In genomic region chr6:157861184-157861583, GRCh38 we compare ENCODE assay signal across 14 cellular contexts. TPM values are rescaled to one million over a fixed set of nuclear protein-coding genes. Genes with fewer than 3 reads are reported as not detected.
A peak's percentile ranks its signal among the peaks of the same experiment; 100 is the strongest.
DNase-seq lines count a peak whose midpoint lies in the region; ATAC-seq, FAIRE-seq and TF ChIP-seq lines count a peak whose summit lies in the region.
"Had no signal": no experiment of that assay in that cellular context is flagged by ENCODE, and none has a peak within 500 bp of the region (broad histone marks: within the 10 kb centered on the region; RNA-seq: fewer than 3 reads in every experiment).

No MANE protein-coding gene starts in this region.

- H4K20me1 ChIP-seq in HepG2 (ENCODE audit: insufficient read depth, low read length): peaks cover 39% of the 10 kb centered on the region

- H3K9me3 ChIP-seq in liver (ENCODE audit: control insufficient read depth in 4 of 4, low read length in 3 of 4): no peaks in the 10 kb centered on the region
- no peaks in the 10 kb centered on the region for H3K9me3 ChIP-seq in HepG2 (ENCODE audit: low read length)
- H3K9me3 ChIP-seq in psoas muscle: no peaks in the 10 kb centered on the region

- no peak overlapping the region for H3K9ac ChIP-seq in liver (ENCODE audit: low read depth in 1 of 2, low read length in 2 of 2)
- no peak overlapping the region for H3K9ac ChIP-seq in HepG2 (ENCODE audit: insufficient read depth, low read depth, low read length)
- H3K9ac ChIP-seq in mesendoderm (ENCODE audit: low read length): no peak overlapping the region

- intact Hi-C loops in HepG2 (cut with micrococcal nuclease; ENCODE audit: unreplicated experiment): no loop called here
- intact Hi-C loops in activated CD4-positive, alpha-beta T cell treated with anti-CD3 and anti-CD28 coated beads, Interleukin-2, amount 10 ng/mL, durations not matched to agents 24 days and 14 days (cut with micrococcal nuclease): loop anchor here (2.0 kb wide), 2 partner anchors 16 to 36 kb away; no protein-coding TSS in a partner anchor
- intact Hi-C loops in psoas muscle (cut with DNase I): no loop called here

- no peak overlapping the region for H2BK15ac ChIP-seq in mesendoderm (replicated peaks; ENCODE audit: low read depth)

- H3K27me3 Mint-ChIP-seq in WTC11 (ENCODE audit: low read depth): no peaks in the 10 kb centered on the region
- H3K27me3 Mint-ChIP-seq in activated CD4-positive, alpha-beta T cell treated with anti-CD3 and anti-CD28 coated beads, Interleukin-2, amount 10 ng/mL, durations not matched to agents 24 days and 14 days: peaks cover 35% of the 10 kb centered on the region
- H3K27me3 Mint-ChIP-seq in activated naive CD8-positive, alpha-beta T cell treated with anti-CD3 and anti-CD28 coated beads, Interleukin-2, amount 50 U/mL, for 24 hours: no peaks in the 10 kb centered on the region

- ATAC-seq in HepG2 (no peak), WTC11 (no peak), psoas muscle (no peak)
- no peak for ATAC-seq in activated naive CD8-positive, alpha-beta T cell treated with anti-CD3 and anti-CD28 coated beads, Interleukin-2, amount 50 U/mL, for 24 hours

- no TSS peak for BruUV-seq in HepG2 (replicated peaks; lab: Mats Ljungman, UMichigan)

- TF ChIP-seq EP300 in HepG2 (IDR thresholded peaks at IDR 0.05; ENCODE audit: low read depth in 2 of 2, low read length in 2 of 2) (no peak), HepG2 (CRISPR knock-in tag; IDR thresholded peaks at IDR 0.05; ENCODE audit: borderline replicate concordance) (no peak)

- H2BK120ac ChIP-seq in mesendoderm (ENCODE audit: low read depth, low read length): no peak overlapping the region

- no peak overlapping the region for H3K18ac ChIP-seq in mesendoderm (ENCODE audit: low read length)

- H3K4me2 ChIP-seq in HepG2 (ENCODE audit: low read depth, low read length) (no peak overlapping the region), mesendoderm (ENCODE audit: low read length) (no peak overlapping the region)

- no peak overlapping the region for H3K23ac ChIP-seq in mesendoderm (ENCODE audit: low read length)

- H3K4me1 Mint-ChIP-seq in WTC11: peaks cover 48% of the 10 kb centered on the region
- peaks cover 39% of the 10 kb centered on the region for H3K4me1 Mint-ChIP-seq in activated CD4-positive, alpha-beta T cell treated with anti-CD3 and anti-CD28 coated beads, Interleukin-2, amount 10 ng/mL, durations not matched to agents 24 days and 14 days
- peaks cover 74% of the 10 kb centered on the region for H3K4me1 Mint-ChIP-seq in activated naive CD8-positive, alpha-beta T cell treated with anti-CD3 and anti-CD28 coated beads, Interleukin-2, amount 50 U/mL, for 24 hours

- no peak for FAIRE-seq in HepG2 (lab: Jason Lieb, UNC)

- POLR2A ChIA-PET in HepG2 (lab: Yijun Ruan, JAX) (no interaction called here), WTC11 (lab: Charles Lee) (no interaction called here)

- H3K4me3 ChIP-seq in liver (ENCODE audit: low read depth in 1 of 3, low read length in 3 of 3) (no peak overlapping the region), HepG2 (replicated peaks in 1 of 3; ENCODE audit: insufficient read depth in 1 of 3, low read depth in 2 of 3, low read length in 3 of 3) (no peak overlapping the region), mesendoderm (ENCODE audit: low read length) (no peak overlapping the region), psoas muscle (no peak overlapping the region)

- no peak for TF ChIP-seq RAD21 in liver (IDR thresholded peaks at IDR 0.05)
- TF ChIP-seq RAD21 in HepG2 (CRISPR knock-in tag; IDR thresholded peaks at IDR 0.05): no peak

- TF ChIP-seq CTCF in liver (IDR thresholded peaks at IDR 0.05; ENCODE audit: low read depth, low read length, missing input control) (no peak), HepG2 (CRISPR knock-in tag; IDR thresholded peaks at IDR 0.05) (no peak), WTC11 (IDR thresholded peaks at IDR 0.05) (no peak), psoas muscle (IDR thresholded peaks at IDR 0.05) (no peak)

- WGBS in liver: 79% methylated on average over 4 of the region's 4 CpGs
- 98% methylated on average over 4 of the region's 4 CpGs for WGBS in HepG2 (ENCODE audit: low lambda C conversion rate)
- WGBS in mesendoderm (ENCODE audit: extremely low coverage, insufficient coverage, low lambda C conversion rate): no CpG with 5 or more reads among the region's 4 CpGs
- WGBS in psoas muscle, 3 donors: 75 to 76% (median 76%) methylated on average over 4 of the region's 4 CpGs

- no peak overlapping the region for H2BK5ac ChIP-seq in mesendoderm (ENCODE audit: low read length)

- H3K36me3 ChIP-seq in liver (ENCODE audit: control insufficient read depth in 4 of 4, insufficient read depth in 3 of 4, low read depth in 1 of 4, low read length in 3 of 4) (no peaks in the 10 kb centered on the region), HepG2 (replicated peaks in 1 of 2; ENCODE audit: control insufficient read depth in 1 of 2, insufficient read depth in 2 of 2, low read length in 2 of 2) (no peaks in the 10 kb centered on the region), mesendoderm (ENCODE audit: control insufficient read depth, insufficient read depth, low read length) (no peaks in the 10 kb centered on the region), psoas muscle (ENCODE audit: insufficient read depth in 1 of 2, low read depth in 1 of 2) (no peaks in the 10 kb centered on the region)

- no peak overlapping the region for H4K8ac ChIP-seq in mesendoderm (ENCODE audit: low read depth, low read length)

- DNase-seq in HepG2 (ENCODE audit: low spot score) (no peak), WTC11 (ENCODE audit: low spot score) (no peak), mesendoderm (peak; percentile 27), NCI-H1436 (lab: John Stamatoyannopoulos, UW) (no peak), psoas muscle (no peak)
- DNase-seq in activated CD4-positive, alpha-beta T cell treated with anti-CD3 and anti-CD28 coated beads, Interleukin-2, amount 10 ng/mL, durations not matched to agents 24 days and 14 days: no peak
- DNase-seq in activated naive CD8-positive, alpha-beta T cell treated with anti-CD3 and anti-CD28 coated beads, Interleukin-2, amount 50 U/mL, for 24 hours: no peak
- DNase-seq: 8988T, NCI-H1105, NCI-H1694, NCI-H2081 treated with DMSO at 0.1 percent for 48 hours, NCI-H774 had no signal

- H3K27ac ChIP-seq in liver (ENCODE audit: low read depth in 1 of 2, low read length in 2 of 2) (no peak overlapping the region), HepG2 (ENCODE audit: extremely low read length, insufficient read depth, low read length) (no peak overlapping the region), mesendoderm (ENCODE audit: low read depth, low read length) (no peak overlapping the region), psoas muscle (no peak overlapping the region)
- H3K27ac ChIP-seq: RWPE1 had no signal

- no peak overlapping the region for H3K56ac ChIP-seq in mesendoderm (ENCODE audit: low read length)

- CTCF ChIA-PET in HepG2 (lab: Yijun Ruan, JAX; ENCODE audit: low intra/inter-chr PET ratio, low total read pairs): no interaction called here
- CTCF ChIA-PET in WTC11 (lab: Charles Lee): interaction anchor here (3.9 kb wide), 1 partner anchor 12 kb away, joined by 18 read pairs; no protein-coding TSS in a partner anchor

- TF ChIP-seq POLR2A in HepG2 (IDR thresholded peaks at IDR 0.05; ENCODE audit: insufficient read depth in 1 of 2, low read depth in 2 of 2, low read length in 2 of 2): no peak

- in situ Hi-C loops in HepG2 (cut with HindIII; ENCODE audit: extremely low pct_ligation_motif_present, low pct_unique_long_range_greater_than_20kb): no loop called here

- H3K79me2 ChIP-seq in HepG2 (ENCODE audit: insufficient read depth, low read length) (peaks cover 85% of the 10 kb centered on the region), mesendoderm (ENCODE audit: control insufficient read depth, insufficient read depth, low read length) (peaks cover 54% of the 10 kb centered on the region)

- H2AK5ac ChIP-seq in mesendoderm (ENCODE audit: low read length): no peak overlapping the region

- peaks cover 8 to 25% (median 13%) of the 10 kb centered on the region in 4 donors for H3K4me1 ChIP-seq in liver (ENCODE audit: control insufficient read depth in 4 of 4, insufficient read depth in 4 of 4, low read length in 3 of 4)
- peaks cover 31% of the 10 kb centered on the region for H3K4me1 ChIP-seq in HepG2 (ENCODE audit: insufficient read depth, low read length)
- peaks cover 6% of the 10 kb centered on the region for H3K4me1 ChIP-seq in mesendoderm (ENCODE audit: control insufficient read depth, low read depth, low read length)
- H3K4me1 ChIP-seq in psoas muscle: peaks cover 39% of the 10 kb centered on the region

- no peak overlapping the region for H3K4ac ChIP-seq in mesendoderm (ENCODE audit: low read depth, low read length)

- H3K27me3 ChIP-seq in liver (ENCODE audit: control insufficient read depth in 4 of 4, insufficient read depth in 4 of 4, low read length in 3 of 4): no peaks in the 10 kb centered on the region
- no peaks in the 10 kb centered on the region for H3K27me3 ChIP-seq in HepG2 (ENCODE audit: control insufficient read depth in 1 of 2, insufficient read depth in 2 of 2, low read length in 2 of 2)
- no peaks in the 10 kb centered on the region for H3K27me3 ChIP-seq in mesendoderm (ENCODE audit: insufficient read depth, low read length, poor library complexity)
- H3K27me3 ChIP-seq in psoas muscle (ENCODE audit: insufficient read depth in 3 of 3, low read length in 2 of 3): no peaks in the 10 kb centered on the region

- peaks cover 18% of the 10 kb centered on the region for H3K79me1 ChIP-seq in mesendoderm (ENCODE audit: low read length)

- H2AFZ ChIP-seq in HepG2 (ENCODE audit: low read length): no peak overlapping the region

- no peak overlapping the region for H4K5ac ChIP-seq in mesendoderm (ENCODE audit: low read length)

- peak overlapping the region; percentile 58; the same call in 1 of the 2 replicates for H3K27ac Mint-ChIP-seq in WTC11
- no peak overlapping the region for H3K27ac Mint-ChIP-seq in activated CD4-positive, alpha-beta T cell treated with anti-CD3 and anti-CD28 coated beads, Interleukin-2, amount 10 ng/mL, durations not matched to agents 24 days and 14 days
- no peak overlapping the region for H3K27ac Mint-ChIP-seq in activated naive CD8-positive, alpha-beta T cell treated with anti-CD3 and anti-CD28 coated beads, Interleukin-2, amount 50 U/mL, for 24 hours

- no peaks in the 10 kb centered on the region for H3K36me3 Mint-ChIP-seq in WTC11
- peaks cover 21% of the 10 kb centered on the region for H3K36me3 Mint-ChIP-seq in activated CD4-positive, alpha-beta T cell treated with anti-CD3 and anti-CD28 coated beads, Interleukin-2, amount 10 ng/mL, durations not matched to agents 24 days and 14 days (ENCODE audit: low read depth)
- peaks cover 42% of the 10 kb centered on the region for H3K36me3 Mint-ChIP-seq in activated naive CD8-positive, alpha-beta T cell treated with anti-CD3 and anti-CD28 coated beads, Interleukin-2, amount 50 U/mL, for 24 hours (ENCODE audit: low read depth)

- H3K9me3 Mint-ChIP-seq in WTC11: no peaks in the 10 kb centered on the region
- H3K9me3 Mint-ChIP-seq in activated CD4-positive, alpha-beta T cell treated with anti-CD3 and anti-CD28 coated beads, Interleukin-2, amount 10 ng/mL, durations not matched to agents 24 days and 14 days: peaks cover 4% of the 10 kb centered on the region
- H3K9me3 Mint-ChIP-seq in activated naive CD8-positive, alpha-beta T cell treated with anti-CD3 and anti-CD28 coated beads, Interleukin-2, amount 50 U/mL, for 24 hours: peaks cover 11% of the 10 kb centered on the region

- no peak overlapping the region for H3K4me3 Mint-ChIP-seq in WTC11
- H3K4me3 Mint-ChIP-seq in activated CD4-positive, alpha-beta T cell treated with anti-CD3 and anti-CD28 coated beads, Interleukin-2, amount 10 ng/mL, durations not matched to agents 24 days and 14 days: no peak overlapping the region
- no peak overlapping the region for H3K4me3 Mint-ChIP-seq in activated naive CD8-positive, alpha-beta T cell treated with anti-CD3 and anti-CD28 coated beads, Interleukin-2, amount 50 U/mL, for 24 hours

RNA-seq across cellular contexts. Expression of gene SNX9, which starts 38.1 kb away (rescaled TPM):
- total RNA-seq in liver (10 to 100 TPM; 20.0 to 31.0 TPM), HepG2 (2016; rRNA removed; fragmentation: Illumina TruSeq; extraction: Trizol) (21.9 and 27.7 TPM in 2 replicates), WTC11 (2021) (28.0 to 35.0 TPM (median 29.1 TPM) in 3 replicates), psoas muscle (10 to 100 TPM; 23.4 to 30.7 (median 29.4) TPM)
- polyA plus RNA-seq in liver (10 to 100 TPM; 16.4 to 24.6 TPM), HepG2 (2011; rRNA removed) (35.2 and 36.0 TPM in 2 replicates), psoas muscle (10 to 100 TPM; 18.4 to 26.5 (median 18.9) TPM)
- total RNA-seq in HepG2 (2016; cell fraction: cytosol; rRNA removed; fragmentation: Illumina TruSeq; extraction: Trizol; ENCODE audit: low read depth): 3.3 and 3.5 TPM in 2 replicates
- 20.6 and 26.2 TPM in 2 replicates for total RNA-seq in HepG2 (2016; cell fraction: insoluble cytoplasmic fraction; rRNA removed; fragmentation: Illumina TruSeq; extraction: Trizol)
- 11.1 and 12.4 TPM in 2 replicates for total RNA-seq in HepG2 (2016; cell fraction: membrane; rRNA removed; fragmentation: Illumina TruSeq; extraction: Trizol)
- total RNA-seq in HepG2 (2016; cell fraction: nucleus; rRNA removed; fragmentation: Illumina TruSeq; extraction: Trizol): 15.6 and 15.7 TPM in 2 replicates
- polyA plus RNA-seq in HepG2 (2011; cell fraction: cytosol; rRNA removed): 25.8 and 32.1 TPM in 2 replicates
- polyA plus RNA-seq in HepG2 (2011; cell fraction: nucleus; rRNA removed): 24.9 and 25.2 TPM in 2 replicates
- 29.4 and 32.2 TPM in 2 replicates for polyA plus RNA-seq in HepG2 (2012)
- 2.4 and 2.5 TPM in 2 replicates for polyA plus RNA-seq in HepG2 (2016; cell fraction: cytosol; fragmentation: Illumina TruSeq; extraction: Trizol; ENCODE audit: low read depth)
- 27.0 and 29.7 TPM in 2 replicates for polyA plus RNA-seq in HepG2 (2016; cell fraction: insoluble cytoplasmic fraction; fragmentation: Illumina TruSeq; extraction: Trizol; ENCODE audit: low read depth)
- polyA plus RNA-seq in HepG2 (2016; cell fraction: membrane; fragmentation: Illumina TruSeq; extraction: Trizol; ENCODE audit: low read depth): 6.8 and 7.3 TPM in 2 replicates
- polyA plus RNA-seq in HepG2 (2016; cell fraction: nucleus; fragmentation: Illumina TruSeq; extraction: Trizol; ENCODE audit: insufficient read depth, low read depth): 20.8 and 21.2 TPM in 2 replicates
- 17.0 and 19.8 TPM in 2 replicates for polyA minus RNA-seq in HepG2 (2011; rRNA and poly(A)+ RNA removed; ENCODE audit: low replicate concordance)
- 22.7 and 25.5 TPM in 2 replicates for polyA minus RNA-seq in HepG2 (2011; cell fraction: cytosol; rRNA and poly(A)+ RNA removed)
- 26.1 and 28.5 TPM in 2 replicates for polyA minus RNA-seq in HepG2 (2011; cell fraction: nucleus; rRNA and poly(A)+ RNA removed)
- polyA plus RNA-seq in mesendoderm (2013, experiment 1 of 2): 28.5 TPM
- 29.3 TPM for polyA plus RNA-seq in mesendoderm (2013, experiment 2 of 2)
- total RNA-seq in activated CD4-positive, alpha-beta T cell treated with anti-CD3 and anti-CD28 coated beads, Interleukin-2, amount 10 ng/mL, durations not matched to agents 24 days and 14 days: 33.7 and 34.0 TPM in 2 replicates
